In the genomic region with DNA sequence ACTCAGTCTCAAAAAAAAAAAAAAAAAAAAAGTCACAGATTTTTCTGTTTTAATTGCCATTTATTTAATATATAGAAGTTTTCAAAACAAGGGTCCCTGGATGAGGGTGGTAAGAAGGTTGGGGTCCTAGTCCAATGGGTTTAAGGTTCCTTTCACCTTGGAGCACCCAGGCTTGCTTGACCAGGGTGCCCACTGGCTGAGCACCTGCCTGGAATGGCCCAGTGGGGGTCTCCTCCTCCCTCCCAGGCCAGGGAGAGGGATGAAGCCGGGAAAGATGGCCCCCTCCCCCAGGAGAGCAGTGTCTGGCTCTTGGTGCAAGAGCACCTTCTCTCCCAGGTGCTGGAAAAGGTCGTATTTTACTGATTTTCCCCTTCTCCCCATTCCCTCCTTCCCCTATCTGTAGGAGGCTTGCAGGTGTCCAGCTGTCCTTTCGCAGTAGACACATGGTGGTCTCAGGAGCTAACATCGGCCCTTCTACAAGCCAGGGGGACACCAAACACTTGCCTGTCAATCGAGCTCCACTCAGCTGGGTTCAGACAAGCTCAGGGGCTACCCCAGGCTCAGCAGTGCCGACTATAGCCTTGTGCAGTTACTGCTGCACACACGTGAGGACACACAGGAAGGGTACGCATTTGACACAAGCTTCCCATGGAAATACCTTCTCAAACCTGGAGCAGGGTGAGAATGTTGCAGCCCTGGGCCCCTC, we compare ENCODE assay signal across 10 cellular contexts.
DNase-seq lines count a peak whose midpoint lies in the region; ATAC-seq, FAIRE-seq and TF ChIP-seq lines count a peak whose summit lies in the region.
"Had no signal": no experiment of that assay in that cellular context is flagged by ENCODE, and none has a peak within 500 bp of the region (broad histone marks: within the 10 kb centered on the region; RNA-seq: fewer than 3 reads in every experiment).

No MANE protein-coding gene starts in this region.

- ATAC-seq in RWPE2 (ENCODE audit: low read depth) (peak; percentile 1), HG02870 (IDR thresholded peaks at IDR 0.05; ENCODE audit: unreplicated experiment) (no peak)
- ATAC-seq in stimulated activated naive CD8-positive, alpha-beta T cell treated with anti-CD3 and anti-CD28 coated beads, Interleukin-15, amount 100 ng/mL, for 72 hours = no peak

- H3K27ac ChIP-seq in RWPE2 (ENCODE audit: poor library complexity, severe bottlenecking) (peak overlapping the region; percentile 74), esophagus muscularis mucosa (replicated peaks in 1 of 4) (peak overlapping the region; percentile 86 to 97 (median 93))

- peaks cover 31% of the 10 kb centered on the region for H3K4me1 Mint-ChIP-seq in stimulated activated naive CD8-positive, alpha-beta T cell treated with anti-CD3 and anti-CD28 coated beads, Interleukin-15, amount 100 ng/mL, for 72 hours

- H3K27me3 ChIP-seq in RWPE2 (ENCODE audit: insufficient read depth, poor library complexity, severe bottlenecking) (no peaks in the 10 kb centered on the region), esophagus muscularis mucosa (no peaks in the 10 kb centered on the region)

- peak overlapping the region; percentile 91 to 94 for H3K4me3 Mint-ChIP-seq in stimulated activated naive CD8-positive, alpha-beta T cell treated with anti-CD3 and anti-CD28 coated beads, Interleukin-15, amount 100 ng/mL, for 72 hours

- H3K27me3 Mint-ChIP-seq in stimulated activated naive CD8-positive, alpha-beta T cell treated with anti-CD3 and anti-CD28 coated beads, Interleukin-15, amount 100 ng/mL, for 72 hours = no peaks in the 10 kb centered on the region

- no peaks in the 10 kb centered on the region for H3K9me3 ChIP-seq in RWPE2 (ENCODE audit: severe bottlenecking)
- H3K9me3 ChIP-seq in esophagus muscularis mucosa = peaks cover 0 to 4% (median 2%) of the 10 kb centered on the region in 4 donors

- H3K4me1 ChIP-seq in RWPE2 (ENCODE audit: insufficient read depth, poor library complexity, severe bottlenecking) (peaks cover 14% of the 10 kb centered on the region), esophagus muscularis mucosa (peaks cover 29 to 49% (median 47%) of the 10 kb centered on the region in 4 donors)

- intact Hi-C loops in esophagus muscularis mucosa (cut with DNase I) = loop anchor here (10.0 kb wide), 1 partner anchor 180 kb away; no protein-coding TSS in a partner anchor

- H3K9me3 Mint-ChIP-seq in stimulated activated naive CD8-positive, alpha-beta T cell treated with anti-CD3 and anti-CD28 coated beads, Interleukin-15, amount 100 ng/mL, for 72 hours = peaks cover 8 to 13% of the 10 kb centered on the region in 2 donors

- FAIRE-seq in RCC 7860 (lab: Jason Lieb, UNC) = no peak

- H3K4me3 ChIP-seq in RWPE2 (ENCODE audit: severe bottlenecking) (no peak overlapping the region), esophagus muscularis mucosa (no peak overlapping the region)

- WGBS in esophagus muscularis mucosa = 85% methylated on average over 5 of the region's 8 CpGs

- TF ChIP-seq CTCF in RWPE2 (IDR thresholded peaks at IDR 0.05; ENCODE audit: poor library complexity, severe bottlenecking) (no peak), esophagus muscularis mucosa (IDR thresholded peaks at IDR 0.05) (no peak)

- DNase-seq in NOMO-1 treated with DMSO at 0.1 percent for 48 hours (lab: John Stamatoyannopoulos, UW; ENCODE audit: unreplicated experiment) (peak; percentile 24), NOMO-1 treated with dmso at 0.1 percent for 144 hours (lab: John Stamatoyannopoulos, UW; ENCODE audit: unreplicated experiment) (no peak), RWPE2 (ENCODE audit: low spot score) (peak; percentile 35), esophagus muscularis mucosa (ENCODE audit: extremely low spot score) (no peak), kidney tubule cell (ENCODE audit: low spot score) (no peak), RCC 7860 (ENCODE audit: low spot score) (no peak)
- no peak for DNase-seq in stimulated activated naive CD8-positive, alpha-beta T cell treated with anti-CD3 and anti-CD28 coated beads, Interleukin-15, amount 100 ng/mL, for 72 hours
- DNase-seq: activated CD4-positive, alpha-beta T cell treated with anti-CD3 and anti-CD28 coated beads for 1 hour; NCI-H187 had no signal

- TF ChIP-seq POLR2A in esophagus muscularis mucosa (IDR thresholded peaks at IDR 0.05; ENCODE audit: low read depth) = no peak

- H3K36me3 ChIP-seq in RWPE2 (ENCODE audit: low read depth) = no peaks in the 10 kb centered on the region
- no peaks in the 10 kb centered on the region for H3K36me3 ChIP-seq in esophagus muscularis mucosa

- H3K27ac Mint-ChIP-seq in stimulated activated naive CD8-positive, alpha-beta T cell treated with anti-CD3 and anti-CD28 coated beads, Interleukin-15, amount 100 ng/mL, for 72 hours = peak overlapping the region in 1 of 2 donors; percentile 19

- no peak for TF ChIP-seq EP300 in esophagus muscularis mucosa (IDR thresholded peaks at IDR 0.05)

Comparison
In these comparisons a context has a peak if more than half of its experiments do, and no peak if none do; other contexts are left out.
1. DNase-seq: peak in NOMO-1 treated with DMSO at 0.1 percent for 48 hours (single experiment) and RWPE2 (single experiment); none in NOMO-1 treated with dmso at 0.1 percent for 144 hours (single experiment), esophagus muscularis mucosa (single experiment), stimulated activated naive CD8-positive, alpha-beta T cell treated with anti-CD3 and anti-CD28 coated beads, Interleukin-15, amount 100 ng/mL, for 72 hours (0 of 2), kidney tubule cell (single experiment) and RCC 7860 (single experiment).